ENCODE assay signal across 16 cellular contexts in genomic region chr2:231886071-231886681, GRCh38. TPM values are rescaled to one million over a fixed set of nuclear protein-coding genes. Genes with fewer than 3 reads are reported as not detected.
"Had no signal": no experiment of that assay in that cellular context is flagged by ENCODE, and none has a peak within 500 bp of the region (broad histone marks: within the 10 kb centered on the region; RNA-seq: fewer than 3 reads in every experiment).

No MANE protein-coding gene starts in this region.

- DNase-seq: activated CD4-positive, alpha-beta memory T cell treated with anti-CD3 and anti-CD28 coated beads, Interleukin-2, amount 10 ng/mL, durations not matched to agents 7 days and 5 days; activated naive CD4-positive, alpha-beta T cell; activated naive CD8-positive, alpha-beta T cell treated with anti-CD3 and anti-CD28 coated beads, Interleukin-2, amount 50 U/mL, for 24 hours; colonic mucosa; esophagus squamous epithelium; foreskin keratinocyte; heart left ventricle; left colon; naive thymus-derived CD4-positive, alpha-beta T cell; stimulated activated naive CD4-positive, alpha-beta T cell; substantia nigra; upper lobe of left lung had no signal

- ATAC-seq: activated naive CD8-positive, alpha-beta T cell treated with anti-CD3 and anti-CD28 coated beads, Interleukin-2, amount 50 U/mL, for 24 hours; foreskin keratinocyte; heart left ventricle; left colon; naive thymus-derived CD4-positive, alpha-beta T cell had no signal

- H3K4me3 Mint-ChIP-seq: activated CD4-positive, alpha-beta memory T cell treated with anti-CD3 and anti-CD28 coated beads, Interleukin-2, amount 10 ng/mL, durations not matched to agents 7 days and 5 days; activated naive CD8-positive, alpha-beta T cell treated with anti-CD3 and anti-CD28 coated beads, Interleukin-2, amount 50 U/mL, for 24 hours; activated T-helper 1 cell treated with anti-CD3 and anti-CD28 coated beads, Interleukin-12 subunit alpha, Interleukin-12 subunit beta, Interleukin-2, Interleukin-4 antibody, amounts not matched to agents 30 ng/mL and 10 ng/mL and 1 ng/mL, durations not matched to agents 14 hours and 24 hours and 36 hours; naive thymus-derived CD4-positive, alpha-beta T cell; T-helper 1 cell treated with Interleukin-12 subunit alpha and Interleukin-12 subunit beta and Interleukin-4 antibody, amounts not matched to agents 30 μg/mL and 1 μg/mL, for 36 hours had no signal

- H3K4me1 Mint-ChIP-seq: activated CD4-positive, alpha-beta memory T cell treated with anti-CD3 and anti-CD28 coated beads, Interleukin-2, amount 10 ng/mL, durations not matched to agents 7 days and 5 days; activated naive CD8-positive, alpha-beta T cell treated with anti-CD3 and anti-CD28 coated beads, Interleukin-2, amount 50 U/mL, for 24 hours had no signal

- H3K27ac Mint-ChIP-seq: activated CD4-positive, alpha-beta memory T cell treated with anti-CD3 and anti-CD28 coated beads, Interleukin-2, amount 10 ng/mL, durations not matched to agents 7 days and 5 days; activated naive CD8-positive, alpha-beta T cell treated with anti-CD3 and anti-CD28 coated beads, Interleukin-2, amount 50 U/mL, for 24 hours; activated T-helper 1 cell treated with anti-CD3 and anti-CD28 coated beads, Interleukin-12 subunit alpha, Interleukin-12 subunit beta, Interleukin-2, Interleukin-4 antibody, amounts not matched to agents 30 ng/mL and 10 ng/mL and 1 ng/mL, durations not matched to agents 14 hours and 24 hours and 36 hours; naive thymus-derived CD4-positive, alpha-beta T cell; T-helper 1 cell treated with Interleukin-12 subunit alpha and Interleukin-12 subunit beta and Interleukin-4 antibody, amounts not matched to agents 30 μg/mL and 1 μg/mL, for 36 hours had no signal

- H3K9me3 Mint-ChIP-seq: activated CD4-positive, alpha-beta memory T cell treated with anti-CD3 and anti-CD28 coated beads, Interleukin-2, amount 10 ng/mL, durations not matched to agents 7 days and 5 days; activated naive CD8-positive, alpha-beta T cell treated with anti-CD3 and anti-CD28 coated beads, Interleukin-2, amount 50 U/mL, for 24 hours; activated T-helper 1 cell treated with anti-CD3 and anti-CD28 coated beads, Interleukin-12 subunit alpha, Interleukin-12 subunit beta, Interleukin-2, Interleukin-4 antibody, amounts not matched to agents 30 ng/mL and 10 ng/mL and 1 ng/mL, durations not matched to agents 14 hours and 24 hours and 36 hours; T-helper 1 cell treated with Interleukin-12 subunit alpha and Interleukin-12 subunit beta and Interleukin-4 antibody, amounts not matched to agents 30 μg/mL and 1 μg/mL, for 36 hours had no signal

RNA-seq across cellular contexts. Expression of gene NPPC, which starts 40.0 kb away (rescaled TPM):
- total RNA-seq: activated CD4-positive, alpha-beta memory T cell treated with anti-CD3 and anti-CD28 coated beads, Interleukin-2, amount 10 ng/mL, durations not matched to agents 7 days and 5 days; ascending aorta; foreskin keratinocyte; left colon; mononuclear cell; upper lobe of left lung had no signal
